7 cellular contexts compared by ENCODE assay signal in genomic region chr14:106586098-106586704, GRCh38.
A peak's percentile ranks its signal among the peaks of the same experiment; 100 is the strongest.
DNase-seq lines count a peak whose midpoint lies in the region; ATAC-seq and TF ChIP-seq lines count a peak whose summit lies in the region.

No MANE protein-coding gene starts in this region.

- intact Hi-C loops in left ventricle myocardium inferior (cut with micrococcal nuclease) = no loop called here

- TF ChIP-seq CTCF in MM.1S (IDR thresholded peaks at IDR 0.05; ENCODE audit: low read length) = peak; percentile 73
- TF ChIP-seq CTCF in left ventricle myocardium inferior (IDR thresholded peaks at IDR 0.05; ENCODE audit: borderline replicate concordance) = peak; percentile 43

- H3K36me3 Mint-ChIP-seq in activated CD4-positive, alpha-beta T cell treated with anti-CD3 and anti-CD28 coated beads, Interleukin-2, amount 10 ng/mL, durations not matched to agents 7 days and 5 days (ENCODE audit: low read depth) = no peaks in the 10 kb centered on the region
- H3K36me3 Mint-ChIP-seq in stimulated activated naive B cell treated with anti-CD40 and anti-IgM and Interleukin-4, amounts not matched to agents 10 μg/mL and 1 μg/mL and 100 μg/mL, for 72 hours = no peaks in the 10 kb centered on the region

- H3K9me3 Mint-ChIP-seq in activated CD4-positive, alpha-beta T cell treated with anti-CD3 and anti-CD28 coated beads, Interleukin-2, amount 10 ng/mL, durations not matched to agents 7 days and 5 days = no peaks in the 10 kb centered on the region
- H3K9me3 Mint-ChIP-seq in stimulated activated naive B cell treated with anti-CD40 and anti-IgM and Interleukin-4, amounts not matched to agents 10 μg/mL and 1 μg/mL and 100 μg/mL, for 72 hours = no peaks in the 10 kb centered on the region

- H3K4me1 ChIP-seq in MM.1S (ENCODE audit: low read length) (0 out of 2 replicates have a peak, but pooled peaks cover 3% of the 10 kb centered on the region), left ventricle myocardium inferior (no peaks in the 10 kb centered on the region)

- peaks cover 4% of the 10 kb centered on the region for H3K4me1 Mint-ChIP-seq in activated CD4-positive, alpha-beta T cell treated with anti-CD3 and anti-CD28 coated beads, Interleukin-2, amount 10 ng/mL, durations not matched to agents 7 days and 5 days
- H3K4me1 Mint-ChIP-seq in stimulated activated naive B cell treated with anti-CD40 and anti-IgM and Interleukin-4, amounts not matched to agents 10 μg/mL and 1 μg/mL and 100 μg/mL, for 72 hours = peaks cover 26 to 32% of the 10 kb centered on the region in 2 donors

- no peaks in the 10 kb centered on the region for H3K79me2 ChIP-seq in MM.1S (ENCODE audit: low read length)

- H2AFZ ChIP-seq in MM.1S (ENCODE audit: low read length) = no peak overlapping the region

- H3K9ac ChIP-seq in MM.1S (ENCODE audit: low read length) = no peak overlapping the region

- POLR2A ChIA-PET in activated CD4-positive, alpha-beta T cell treated with anti-CD3 and anti-CD28 coated beads, Interleukin-2, amount 10 ng/mL, durations not matched to agents 7 days and 5 days (lab: Charles Lee) = no interaction called here

- CTCF ChIA-PET in activated CD4-positive, alpha-beta T cell treated with anti-CD3 and anti-CD28 coated beads, Interleukin-2, amount 10 ng/mL, durations not matched to agents 7 days and 5 days (lab: Charles Lee) = interaction anchor here (0.6 to 0.7 kb wide), 2 partner anchors 65 to 169 kb away, joined by 3 read pairs; no protein-coding TSS in a partner anchor

- peaks cover 16% of the 10 kb centered on the region for H3K27me3 Mint-ChIP-seq in activated CD4-positive, alpha-beta T cell treated with anti-CD3 and anti-CD28 coated beads, Interleukin-2, amount 10 ng/mL, durations not matched to agents 7 days and 5 days
- no peaks in the 10 kb centered on the region for H3K27me3 Mint-ChIP-seq in stimulated activated naive B cell treated with anti-CD40 and anti-IgM and Interleukin-4, amounts not matched to agents 10 μg/mL and 1 μg/mL and 100 μg/mL, for 72 hours

- H3K27me3 ChIP-seq in MM.1S (replicated peaks; ENCODE audit: insufficient read depth, low read length) = no peaks in the 10 kb centered on the region
- peaks cover 52% of the 10 kb centered on the region for H3K27me3 ChIP-seq in left ventricle myocardium inferior (ENCODE audit: low read depth)

- DNase-seq in MM.1S = peak; percentile 40
- DNase-seq in activated CD4-positive, alpha-beta T cell treated with anti-CD3 and anti-CD28 coated beads, Interleukin-2, amount 10 ng/mL, durations not matched to agents 7 days and 5 days = peak; percentile 72
- DNase-seq in left ventricle myocardium inferior = no peak
- peak; percentile 72 for DNase-seq in stimulated activated naive B cell treated with anti-CD40 and anti-IgM and Interleukin-4, amounts not matched to agents 10 μg/mL and 1 μg/mL and 100 μg/mL, for 72 hours
- DNase-seq in medulla oblongata (ENCODE audit: extremely low spot score) = no peak

- H3K9me2 ChIP-seq in MM.1S (replicated peaks; ENCODE audit: insufficient read depth, low read length) = no peaks in the 10 kb centered on the region

- H3F3A ChIP-seq in MM.1S (ENCODE audit: insufficient read depth, low read length) = no peaks in the 10 kb centered on the region

- H3K27ac Mint-ChIP-seq in activated CD4-positive, alpha-beta T cell treated with anti-CD3 and anti-CD28 coated beads, Interleukin-2, amount 10 ng/mL, durations not matched to agents 7 days and 5 days = no peak overlapping the region
- no peak overlapping the region for H3K27ac Mint-ChIP-seq in stimulated activated naive B cell treated with anti-CD40 and anti-IgM and Interleukin-4, amounts not matched to agents 10 μg/mL and 1 μg/mL and 100 μg/mL, for 72 hours

- no peaks in the 10 kb centered on the region for H3K9me3 ChIP-seq in MM.1S (replicated peaks; ENCODE audit: insufficient read depth, low read length)
- no peaks in the 10 kb centered on the region for H3K9me3 ChIP-seq in left ventricle myocardium inferior (replicated peaks)

- H3K27ac ChIP-seq in MM.1S (ENCODE audit: low read length) = no peak overlapping the region
- no peak overlapping the region for H3K27ac ChIP-seq in left ventricle myocardium inferior (replicated peaks)

- no peak overlapping the region for H3K4me3 Mint-ChIP-seq in activated CD4-positive, alpha-beta T cell treated with anti-CD3 and anti-CD28 coated beads, Interleukin-2, amount 10 ng/mL, durations not matched to agents 7 days and 5 days
- H3K4me3 Mint-ChIP-seq in stimulated activated naive B cell treated with anti-CD40 and anti-IgM and Interleukin-4, amounts not matched to agents 10 μg/mL and 1 μg/mL and 100 μg/mL, for 72 hours = no peak overlapping the region

- no peaks in the 10 kb centered on the region for H4K20me1 ChIP-seq in MM.1S (ENCODE audit: insufficient read depth, low read length)

- H3K4me3 ChIP-seq in MM.1S (ENCODE audit: low read length) (no peak overlapping the region), left ventricle myocardium inferior (no peak overlapping the region)

- peak; percentile 56 for ATAC-seq in GM19035 (IDR thresholded peaks at IDR 0.05; ENCODE audit: unreplicated experiment)
- ATAC-seq in stimulated activated naive B cell treated with anti-CD40 and anti-IgM and Interleukin-4, amounts not matched to agents 10 μg/mL and 1 μg/mL and 100 μg/mL, for 72 hours (replicated peaks) = peak; percentile 96
- no peak for ATAC-seq in esophagus mucosa

- H3K4me2 ChIP-seq in MM.1S (ENCODE audit: low read depth, low read length) = no peak overlapping the region

- H3K36me3 ChIP-seq in MM.1S (replicated peaks; ENCODE audit: insufficient read depth, low read length) (no peaks in the 10 kb centered on the region), left ventricle myocardium inferior (no peaks in the 10 kb centered on the region)

Comparison
In these comparisons a context has a peak if more than half of its experiments do, and no peak if none do; other contexts are left out.
1. DNase-seq: peak in MM.1S (single experiment), activated CD4-positive, alpha-beta T cell treated with anti-CD3 and anti-CD28 coated beads, Interleukin-2, amount 10 ng/mL, durations not matched to agents 7 days and 5 days (single experiment) and stimulated activated naive B cell treated with anti-CD40 and anti-IgM and Interleukin-4, amounts not matched to agents 10 μg/mL and 1 μg/mL and 100 μg/mL, for 72 hours (single experiment); none in left ventricle myocardium inferior (single experiment) and medulla oblongata (single experiment).